ENCODE assay signal across 1 cellular context in genomic region chr1:8026976-8027747, GRCh38.
TF ChIP-seq lines count a peak whose summit lies in the region.

No MANE protein-coding gene starts in this region.

TF ChIP-seq in HepG2, 621 proteins besides CTCF, POLR2A, EP300 and RAD21 (continued from another document and continues in another):
- peak; percentile 35; the same call in 1 of the 2 replicates for TF ChIP-seq ZSCAN31 (CRISPR knock-in tag; IDR thresholded peaks at IDR 0.05; ENCODE audit: low read depth)
- peak; percentile 37; the same call in 1 of the 2 replicates for TF ChIP-seq HOXA5 (CRISPR knock-in tag; IDR thresholded peaks at IDR 0.05)
- TF ChIP-seq BCLAF1 (IDR thresholded peaks at IDR 0.05), result no peak
- no peak for TF ChIP-seq ZNF549 (CRISPR knock-in tag; IDR thresholded peaks at IDR 0.05)
- peak; percentile 72 for TF ChIP-seq ZNF574 (CRISPR knock-in tag; IDR thresholded peaks at IDR 0.05)
- no peak for TF ChIP-seq CENPT (CRISPR knock-in tag; IDR thresholded peaks at IDR 0.05; ENCODE audit: low read depth)
- TF ChIP-seq SRSF1 (optimal IDR thresholded peaks at IDR 0.05; ENCODE audit: low read depth, low read length), result peak; percentile 9
- TF ChIP-seq GTF3A (CRISPR knock-in tag; conservative IDR thresholded peaks at IDR 0.05), result no peak
- no peak for TF ChIP-seq ZNF253 (CRISPR knock-in tag; IDR thresholded peaks at IDR 0.05; ENCODE audit: borderline replicate concordance)
- TF ChIP-seq ZNF598 (CRISPR knock-in tag; IDR thresholded peaks at IDR 0.05; ENCODE audit: borderline replicate concordance), result peak; percentile 60; the same call in 1 of the 2 replicates
- TF ChIP-seq SIX4 (CRISPR knock-in tag; IDR thresholded peaks at IDR 0.05), result peak; percentile 74
- TF ChIP-seq RFX5 (IDR thresholded peaks at IDR 0.05; ENCODE audit: low read depth, low read length), result no peak
- TF ChIP-seq ZNF800 (CRISPR knock-in tag; IDR thresholded peaks at IDR 0.05), result peak; percentile 42; the same call in 1 of the 2 replicates
- TF ChIP-seq ZBTB4 (CRISPR knock-in tag; IDR thresholded peaks at IDR 0.05; ENCODE audit: borderline replicate concordance), result peak; percentile 81; the same call in 1 of the 2 replicates
- TF ChIP-seq ZNF33B (CRISPR knock-in tag; IDR thresholded peaks at IDR 0.05), result no peak
- TF ChIP-seq KDM3A (CRISPR knock-in tag; IDR thresholded peaks at IDR 0.05; ENCODE audit: low read depth), result no peak
- TF ChIP-seq NONO (IDR thresholded peaks at IDR 0.05), result no peak
- peak; percentile 87 for TF ChIP-seq NONO (CRISPR knock-in tag; conservative IDR thresholded peaks at IDR 0.05)
- TF ChIP-seq SMAD9 (CRISPR knock-in tag; IDR thresholded peaks at IDR 0.05), result no peak
- TF ChIP-seq ZBTB40 (IDR thresholded peaks at IDR 0.05), result no peak
- TF ChIP-seq ZBTB40 (CRISPR knock-in tag; IDR thresholded peaks at IDR 0.05), result peak; percentile 64; the same call in 1 of the 2 replicates
- peak; percentile 22 for TF ChIP-seq U2AF1 (optimal IDR thresholded peaks at IDR 0.05; ENCODE audit: low read depth, low read length)
- no peak for TF ChIP-seq HNRNPUL1 (IDR thresholded peaks at IDR 0.05; ENCODE audit: low read depth, low read length)
- TF ChIP-seq IKZF4 (CRISPR knock-in tag; IDR thresholded peaks at IDR 0.05; ENCODE audit: borderline replicate concordance, low read depth, not compliant biosample characterization), result no peak
- TF ChIP-seq JARID2 (CRISPR knock-in tag; IDR thresholded peaks at IDR 0.05; ENCODE audit: insufficient replicate concordance), result no peak
- TF ChIP-seq TGIF2 (CRISPR knock-in tag; IDR thresholded peaks at IDR 0.05), result peak; percentile 79
- TF ChIP-seq ZFY (CRISPR knock-in tag; IDR thresholded peaks at IDR 0.05), result peak; percentile 54
- TF ChIP-seq ZNF264 (CRISPR knock-in tag; IDR thresholded peaks at IDR 0.05), result peak; percentile 71; the same call in 1 of the 2 replicates
- no peak for TF ChIP-seq NRL (CRISPR knock-in tag; IDR thresholded peaks at IDR 0.05; ENCODE audit: borderline replicate concordance)
- no peak for TF ChIP-seq NPAS2 (CRISPR knock-in tag; IDR thresholded peaks at IDR 0.05; ENCODE audit: borderline replicate concordance)
- peak; percentile 34; the same call in 1 of the 2 replicates for TF ChIP-seq ZNF275 (CRISPR knock-in tag; IDR thresholded peaks at IDR 0.05; ENCODE audit: borderline replicate concordance)
- peak; percentile 67; the same call in 1 of the 2 replicates for TF ChIP-seq ZBTB25 (CRISPR knock-in tag; IDR thresholded peaks at IDR 0.05)
- TF ChIP-seq MIER2 (CRISPR knock-in tag; IDR thresholded peaks at IDR 0.05), result no peak
- TF ChIP-seq ZFYVE20 (CRISPR knock-in tag; IDR thresholded peaks at IDR 0.05; ENCODE audit: borderline replicate concordance, low read depth), result no peak
